1 cellular context compared by ENCODE assay signal in the genomic region with DNA sequence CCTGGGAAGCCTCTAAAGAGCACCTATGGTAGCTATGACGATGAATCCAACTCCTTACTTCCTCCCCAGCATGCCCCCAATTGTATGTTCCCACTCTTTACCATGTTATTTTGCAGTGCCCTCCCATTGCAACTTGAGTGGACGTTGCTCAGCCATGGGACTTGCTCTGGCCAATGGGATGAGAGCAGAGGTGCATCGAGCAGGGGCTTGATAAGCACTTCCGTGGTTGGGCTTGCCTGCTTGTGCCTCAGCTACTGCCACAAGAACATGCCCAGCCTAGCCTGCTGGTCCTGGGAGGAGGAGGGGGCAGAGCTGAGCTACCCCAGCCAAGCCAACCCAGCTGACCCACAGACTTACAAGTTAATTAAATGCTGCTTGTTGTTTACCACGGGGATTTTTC.
TF ChIP-seq lines count a peak whose summit lies in the region.

No MANE protein-coding gene starts in this region.

TF ChIP-seq in GM23338, 12 proteins besides CTCF, POLR2A, EP300 and RAD21 (continued from another document):
- TF ChIP-seq, protein P1, sequence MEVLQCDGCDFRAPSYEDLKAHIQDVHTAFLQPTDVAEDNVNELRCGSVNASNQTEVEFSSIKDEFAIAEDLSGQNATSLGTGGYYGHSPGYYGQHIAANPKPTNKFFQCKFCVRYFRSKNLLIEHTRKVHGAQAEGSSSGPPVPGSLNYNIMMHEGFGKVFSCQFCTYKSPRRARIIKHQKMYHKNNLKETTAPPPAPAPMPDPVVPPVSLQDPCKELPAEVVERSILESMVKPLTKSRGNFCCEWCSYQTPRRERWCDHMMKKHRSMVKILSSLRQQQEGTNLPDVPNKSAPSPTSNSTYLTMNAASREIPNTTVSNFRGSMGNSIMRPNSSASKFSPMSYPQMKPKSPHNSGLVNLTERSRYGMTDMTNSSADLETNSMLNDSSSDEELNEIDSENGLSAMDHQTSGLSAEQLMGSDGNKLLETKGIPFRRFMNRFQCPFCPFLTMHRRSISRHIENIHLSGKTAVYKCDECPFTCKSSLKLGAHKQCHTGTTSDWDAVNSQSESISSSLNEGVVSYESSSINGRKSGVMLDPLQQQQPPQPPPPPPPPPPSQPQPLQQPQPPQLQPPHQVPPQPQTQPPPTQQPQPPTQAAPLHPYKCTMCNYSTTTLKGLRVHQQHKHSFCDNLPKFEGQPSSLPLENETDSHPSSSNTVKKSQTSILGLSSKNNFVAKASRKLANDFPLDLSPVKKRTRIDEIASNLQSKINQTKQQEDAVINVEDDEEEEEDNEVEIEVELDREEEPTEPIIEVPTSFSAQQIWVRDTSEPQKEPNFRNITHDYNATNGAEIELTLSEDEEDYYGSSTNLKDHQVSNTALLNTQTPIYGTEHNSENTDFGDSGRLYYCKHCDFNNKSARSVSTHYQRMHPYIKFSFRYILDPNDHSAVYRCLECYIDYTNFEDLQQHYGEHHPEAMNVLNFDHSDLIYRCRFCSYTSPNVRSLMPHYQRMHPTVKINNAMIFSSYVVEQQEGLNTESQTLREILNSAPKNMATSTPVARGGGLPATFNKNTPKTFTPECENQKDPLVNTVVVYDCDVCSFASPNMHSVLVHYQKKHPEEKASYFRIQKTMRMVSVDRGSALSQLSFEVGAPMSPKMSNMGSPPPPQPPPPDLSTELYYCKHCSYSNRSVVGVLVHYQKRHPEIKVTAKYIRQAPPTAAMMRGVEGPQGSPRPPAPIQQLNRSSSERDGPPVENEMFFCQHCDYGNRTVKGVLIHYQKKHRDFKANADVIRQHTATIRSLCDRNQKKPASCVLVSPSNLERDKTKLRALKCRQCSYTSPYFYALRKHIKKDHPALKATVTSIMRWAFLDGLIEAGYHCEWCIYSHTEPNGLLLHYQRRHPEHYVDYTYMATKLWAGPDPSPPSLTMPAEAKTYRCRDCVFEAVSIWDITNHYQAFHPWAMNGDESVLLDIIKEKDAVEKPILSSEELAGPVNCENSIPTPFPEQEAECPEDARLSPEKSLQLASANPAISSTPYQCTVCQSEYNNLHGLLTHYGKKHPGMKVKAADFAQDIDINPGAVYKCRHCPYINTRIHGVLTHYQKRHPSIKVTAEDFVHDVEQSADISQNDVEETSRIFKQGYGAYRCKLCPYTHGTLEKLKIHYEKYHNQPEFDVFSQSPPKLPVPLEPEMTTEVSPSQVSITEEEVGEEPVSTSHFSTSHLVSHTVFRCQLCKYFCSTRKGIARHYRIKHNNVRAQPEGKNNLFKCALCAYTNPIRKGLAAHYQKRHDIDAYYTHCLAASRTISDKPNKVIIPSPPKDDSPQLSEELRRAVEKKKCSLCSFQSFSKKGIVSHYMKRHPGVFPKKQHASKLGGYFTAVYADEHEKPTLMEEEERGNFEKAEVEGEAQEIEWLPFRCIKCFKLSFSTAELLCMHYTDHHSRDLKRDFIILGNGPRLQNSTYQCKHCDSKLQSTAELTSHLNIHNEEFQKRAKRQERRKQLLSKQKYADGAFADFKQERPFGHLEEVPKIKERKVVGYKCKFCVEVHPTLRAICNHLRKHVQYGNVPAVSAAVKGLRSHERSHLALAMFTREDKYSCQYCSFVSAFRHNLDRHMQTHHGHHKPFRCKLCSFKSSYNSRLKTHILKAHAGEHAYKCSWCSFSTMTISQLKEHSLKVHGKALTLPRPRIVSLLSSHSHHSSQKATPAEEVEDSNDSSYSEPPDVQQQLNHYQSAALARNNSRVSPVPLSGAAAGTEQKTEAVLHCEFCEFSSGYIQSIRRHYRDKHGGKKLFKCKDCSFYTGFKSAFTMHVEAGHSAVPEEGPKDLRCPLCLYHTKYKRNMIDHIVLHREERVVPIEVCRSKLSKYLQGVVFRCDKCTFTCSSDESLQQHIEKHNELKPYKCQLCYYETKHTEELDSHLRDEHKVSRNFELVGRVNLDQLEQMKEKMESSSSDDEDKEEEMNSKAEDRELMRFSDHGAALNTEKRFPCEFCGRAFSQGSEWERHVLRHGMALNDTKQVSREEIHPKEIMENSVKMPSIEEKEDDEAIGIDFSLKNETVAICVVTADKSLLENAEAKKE (CRISPR knock-in tag; IDR thresholded peaks at IDR 0.05) = no peak
- TF ChIP-seq POLR2AphosphoS5 (IDR thresholded peaks at IDR 0.05; ENCODE audit: low read depth) (no peak), ZNF331 (CRISPR knock-in tag; IDR thresholded peaks at IDR 0.05; ENCODE audit: low read depth) (no peak)
